In genomic region chr1:68495532-68495931, GRCh38 we compare ENCODE assay signal across 9 cellular contexts. TPM values are rescaled to one million over a fixed set of nuclear protein-coding genes. Genes with fewer than 3 reads are reported as not detected.
DNase-seq lines count a peak whose midpoint lies in the region; TF ChIP-seq lines count a peak whose summit lies in the region.
"Had no signal": no experiment of that assay in that cellular context is flagged by ENCODE, and none has a peak within 500 bp of the region (broad histone marks: within the 10 kb centered on the region; RNA-seq: fewer than 3 reads in every experiment).

No MANE protein-coding gene starts in this region.

- no peaks in the 10 kb centered on the region for H3K9me3 Mint-ChIP-seq in activated T-helper 2 cell treated with anti-CD3 and anti-CD28 coated beads, Interferon-gamma antibody, Interleukin-2, Interleukin-4, amounts not matched to agents 10 μg/mL and 5 μg/mL and 100 μg/mL, durations not matched to agents 14 hours and 24 hours and 36 hours
- H3K9me3 Mint-ChIP-seq in nephron, result no peaks in the 10 kb centered on the region

- intact Hi-C loops in activated T-helper 2 cell treated with anti-CD3 and anti-CD28 coated beads, Interferon-gamma antibody, Interleukin-2, Interleukin-4, amounts not matched to agents 10 μg/mL and 5 μg/mL and 100 μg/mL, durations not matched to agents 14 hours and 24 hours and 36 hours (cut with micrococcal nuclease), result loop anchor here (5.0 kb wide), 1 partner anchor 1443 kb away; the partner anchor contains the start of gene SLC35D1
- intact Hi-C loops in posterior cingulate gyrus (cut with DNase I), result no loop called here

- H3K27ac Mint-ChIP-seq in activated T-helper 2 cell treated with anti-CD3 and anti-CD28 coated beads, Interferon-gamma antibody, Interleukin-2, Interleukin-4, amounts not matched to agents 10 μg/mL and 5 μg/mL and 100 μg/mL, durations not matched to agents 14 hours and 24 hours and 36 hours, result peak overlapping the region; percentile 86
- H3K27ac Mint-ChIP-seq in nephron, result peak overlapping the region in 1 of 3 experiments; percentile 70

- TF ChIP-seq CTCF in nephron (IDR thresholded peaks at IDR 0.05; ENCODE audit: unreplicated experiment in 3 of 3), result no peak

- peak; percentile 39 for DNase-seq in DMS79 treated with DMSO at 0.1 percent for 48 hours (lab: John Stamatoyannopoulos, UW)
- no peak for DNase-seq in DMS79 (lab: John Stamatoyannopoulos, UW)
- peak; percentile 25 for DNase-seq in KBM-7
- DNase-seq in activated T-helper 2 cell treated with anti-CD3 and anti-CD28 coated beads, Interferon-gamma antibody, Interleukin-2, Interleukin-4, amounts not matched to agents 10 μg/mL and 5 μg/mL and 100 μg/mL, durations not matched to agents 14 hours and 24 hours and 36 hours (ENCODE audit: low spot score), result no peak
- no peak for DNase-seq in amniotic stem cell (lab: John Stamatoyannopoulos, UW)
- DNase-seq in T-helper 9 cell, result no peak
- no peak for DNase-seq in posterior cingulate gyrus
- DNase-seq: activated CD4-positive, alpha-beta T cell treated with anti-CD3 and anti-CD28 coated beads, Interleukin-2, amount 50 U/mL, for 48 hours had no signal

- H3K4me3 Mint-ChIP-seq in activated T-helper 2 cell treated with anti-CD3 and anti-CD28 coated beads, Interferon-gamma antibody, Interleukin-2, Interleukin-4, amounts not matched to agents 10 μg/mL and 5 μg/mL and 100 μg/mL, durations not matched to agents 14 hours and 24 hours and 36 hours (ENCODE audit: low read depth), result peak overlapping the region; percentile 88
- H3K4me3 Mint-ChIP-seq in nephron, result peak overlapping the region; percentile 95 to 96 (median 95)

- peaks cover 19% of the 10 kb centered on the region for H3K36me3 Mint-ChIP-seq in activated T-helper 2 cell treated with anti-CD3 and anti-CD28 coated beads, Interferon-gamma antibody, Interleukin-2, Interleukin-4, amounts not matched to agents 10 μg/mL and 5 μg/mL and 100 μg/mL, durations not matched to agents 14 hours and 24 hours and 36 hours (ENCODE audit: low read depth)
- peaks cover 14% of the 10 kb centered on the region for H3K36me3 Mint-ChIP-seq in nephron (ENCODE audit: low read depth)

- in situ Hi-C loops in KBM-7 (cut with MboI; ENCODE audit: low pct_unique_long_range_greater_than_20kb, low sequenced_read_pairs), result no loop called here

- peaks cover 16% of the 10 kb centered on the region for H3K27me3 Mint-ChIP-seq in activated T-helper 2 cell treated with anti-CD3 and anti-CD28 coated beads, Interferon-gamma antibody, Interleukin-2, Interleukin-4, amounts not matched to agents 10 μg/mL and 5 μg/mL and 100 μg/mL, durations not matched to agents 14 hours and 24 hours and 36 hours (ENCODE audit: low read depth)
- H3K27me3 Mint-ChIP-seq in nephron (ENCODE audit: low read depth), result peaks cover 6% of the 10 kb centered on the region

- peaks cover 33% of the 10 kb centered on the region for H3K4me1 Mint-ChIP-seq in activated T-helper 2 cell treated with anti-CD3 and anti-CD28 coated beads, Interferon-gamma antibody, Interleukin-2, Interleukin-4, amounts not matched to agents 10 μg/mL and 5 μg/mL and 100 μg/mL, durations not matched to agents 14 hours and 24 hours and 36 hours (ENCODE audit: low read depth)
- peaks cover 26% of the 10 kb centered on the region for H3K4me1 Mint-ChIP-seq in nephron

RNA-seq across cellular contexts. Expression of gene DEPDC1, which starts 1.4 kb away (rescaled TPM):
- total RNA-seq in activated T-helper 2 cell treated with anti-CD3 and anti-CD28 coated beads, Interferon-gamma antibody, Interleukin-2, Interleukin-4, amounts not matched to agents 10 μg/mL and 5 μg/mL and 100 μg/mL, durations not matched to agents 14 hours and 24 hours and 36 hours, result 19.9 and 25.3 TPM in 2 replicates

RNA-seq across cellular contexts. Expression of gene RPE65, which starts 45.8 kb away (rescaled TPM):
- total RNA-seq in activated T-helper 2 cell treated with anti-CD3 and anti-CD28 coated beads, Interferon-gamma antibody, Interleukin-2, Interleukin-4, amounts not matched to agents 10 μg/mL and 5 μg/mL and 100 μg/mL, durations not matched to agents 14 hours and 24 hours and 36 hours, result not detected in 2 replicates

Comparison
In these comparisons a context has a peak if more than half of its experiments do, and no peak if none do; other contexts are left out.
1. DNase-seq: peak in DMS79 treated with DMSO at 0.1 percent for 48 hours (single experiment) and KBM-7 (single experiment); none in DMS79 (single experiment), activated T-helper 2 cell treated with anti-CD3 and anti-CD28 coated beads, Interferon-gamma antibody, Interleukin-2, Interleukin-4, amounts not matched to agents 10 μg/mL and 5 μg/mL and 100 μg/mL, durations not matched to agents 14 hours and 24 hours and 36 hours (single experiment), amniotic stem cell (single experiment), T-helper 9 cell (single experiment) and posterior cingulate gyrus (0 of 10).